8 cellular contexts compared by ENCODE assay signal in the genomic region with DNA sequence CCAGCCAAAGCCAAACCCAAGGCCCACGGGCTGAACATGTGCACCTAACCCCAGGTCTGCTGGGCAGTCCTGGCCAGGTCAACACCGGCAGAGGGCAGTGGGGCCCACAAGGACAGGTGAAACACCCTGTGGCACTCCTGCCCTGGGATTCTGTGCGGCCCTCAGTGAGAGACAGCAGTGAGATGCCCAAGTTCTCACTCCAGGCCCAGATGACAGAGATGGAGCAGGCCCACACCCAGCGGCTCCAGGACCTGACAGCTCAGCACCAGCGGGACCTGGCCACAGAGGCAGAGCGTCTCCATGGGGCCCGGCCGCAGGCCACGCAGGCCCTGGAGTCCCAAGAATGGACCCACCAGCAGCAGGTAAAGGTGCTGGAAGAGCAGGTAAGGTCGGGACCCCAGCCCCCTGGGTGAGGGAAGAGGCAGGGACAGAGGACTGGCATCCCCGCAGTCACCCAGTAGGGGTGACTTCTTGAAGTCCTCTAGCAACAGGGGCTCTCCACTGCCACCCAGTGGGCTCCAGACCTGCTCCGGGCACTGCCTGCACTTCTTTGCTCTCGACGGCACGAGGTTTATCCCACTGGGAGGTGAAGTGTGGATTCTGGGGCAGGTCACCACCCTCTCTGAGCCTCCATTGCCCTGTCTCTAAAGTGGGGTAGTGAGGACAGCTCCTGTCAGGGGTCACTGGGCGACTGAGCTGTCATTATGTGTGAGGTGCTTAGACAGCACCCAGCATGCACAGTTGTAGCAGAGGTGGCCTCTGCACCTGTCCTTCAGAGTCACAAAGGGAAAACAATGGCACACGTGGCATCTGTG. TPM values are rescaled to one million over a fixed set of nuclear protein-coding genes. Genes with fewer than 3 reads are reported as not detected.
DNase-seq lines count a peak whose midpoint lies in the region; ATAC-seq and TF ChIP-seq lines count a peak whose summit lies in the region.

No MANE protein-coding gene starts in this region.

- intact Hi-C loops in MCF 10A (cut with micrococcal nuclease) (loop anchor here (2.0 kb wide), 1 partner anchor 77 kb away; no protein-coding TSS in a partner anchor), mammary epithelial cell (cut with micrococcal nuclease) (no loop called here), left ventricle myocardium superior (cut with micrococcal nuclease) (no loop called here)

- dilution Hi-C loops in mammary epithelial cell (cut with HindIII; ENCODE audit: low sequenced_read_pairs) = no loop called here

- H4K20me1 ChIP-seq in mammary epithelial cell (ENCODE audit: insufficient read depth, low read length) (no peaks in the 10 kb centered on the region), SK-N-SH (ENCODE audit: insufficient read depth) (no peaks in the 10 kb centered on the region)

- no peaks in the 10 kb centered on the region for H3K9me3 ChIP-seq in mammary epithelial cell (replicated peaks; ENCODE audit: insufficient read depth, low read length)
- no peaks in the 10 kb centered on the region for H3K9me3 ChIP-seq in SK-N-SH

- H3F3A ChIP-seq in SK-N-SH (replicated peaks; ENCODE audit: insufficient read depth) = no peaks in the 10 kb centered on the region

- H3K27ac Mint-ChIP-seq in MCF 10A (ENCODE audit: low read depth, unreplicated experiment) = no peak overlapping the region

- DNase-seq in MCF 10A (ENCODE audit: unreplicated experiment) (peak; percentile 60), mammary epithelial cell (no peak), SK-N-SH (no peak), left ventricle myocardium superior (peak; percentile 61), retina (no peak)
- DNase-seq in stimulated activated CD4-positive, alpha-beta T cell treated with anti-CD3 and anti-CD28 coated beads, Interleukin-4, amount 100 ng/mL, for 1 hour = no peak

- POLR2A ChIA-PET in MCF 10A (lab: Yijun Ruan, JAX) (no interaction called here), SK-N-SH (lab: Yijun Ruan, JAX) (no interaction called here)

- no peaks in the 10 kb centered on the region for H3K9me2 ChIP-seq in SK-N-SH

- no peaks in the 10 kb centered on the region for H3K36me3 Mint-ChIP-seq in MCF 10A (ENCODE audit: insufficient read depth, unreplicated experiment)

- H3K79me2 ChIP-seq in mammary epithelial cell (ENCODE audit: insufficient read depth, low read length) (no peaks in the 10 kb centered on the region), SK-N-SH (ENCODE audit: insufficient read depth) (no peaks in the 10 kb centered on the region)

- H3K27ac ChIP-seq in mammary epithelial cell (ENCODE audit: insufficient read depth, low read depth, low read length) (no peak overlapping the region), SK-N-SH (ENCODE audit: low read depth in 2 of 2, low read length in 1 of 2) (no peak overlapping the region)

- H3K4me3 ChIP-seq in mammary epithelial cell (replicated peaks in 1 of 3; ENCODE audit: insufficient read depth in 1 of 3, low read depth in 2 of 3, low read length in 3 of 3) (no peak overlapping the region), SK-N-SH (ENCODE audit: low read depth in 2 of 2, low read length in 1 of 2) (no peak overlapping the region)

- BruUV-seq in MCF 10A (replicated peaks; lab: Mats Ljungman, UMichigan) = no TSS peak
- no TSS peak for BruUV-seq in mammary epithelial cell (replicated peaks; lab: Mats Ljungman, UMichigan)

- H3K4me1 ChIP-seq in mammary epithelial cell (ENCODE audit: insufficient read depth, low read length) = peaks cover 17% of the 10 kb centered on the region
- H3K4me1 ChIP-seq in SK-N-SH (ENCODE audit: control insufficient read depth in 1 of 2, insufficient read depth in 2 of 2, low read depth in 1 of 2, low read length in 1 of 2) = peaks cover 0 to 5% of the 10 kb centered on the region in 2 experiments; a peak in 2 of 4 replicates

- H3K9me3 Mint-ChIP-seq in MCF 10A (ENCODE audit: unreplicated experiment) = no peaks in the 10 kb centered on the region

- H3K9ac ChIP-seq in mammary epithelial cell (ENCODE audit: insufficient read depth, low read length) (no peak overlapping the region), SK-N-SH (no peak overlapping the region)

- in situ Hi-C loops in mammary epithelial cell (cut with MboI; ENCODE audit: low sequenced_read_pairs in 2 of 2) = no loop called here

- peak; percentile 41 for TF ChIP-seq RAD21 in SK-N-SH (IDR thresholded peaks at IDR 0.05; ENCODE audit: low read length)

- no peak overlapping the region for H3K4me3 Mint-ChIP-seq in MCF 10A (ENCODE audit: unreplicated experiment)

- no peaks in the 10 kb centered on the region for H3K27me3 Mint-ChIP-seq in MCF 10A (ENCODE audit: insufficient read depth, unreplicated experiment)

- H3K27me3 ChIP-seq in mammary epithelial cell (ENCODE audit: insufficient read depth, low read length) (no peaks in the 10 kb centered on the region), SK-N-SH (ENCODE audit: insufficient read depth) (no peaks in the 10 kb centered on the region)

- H3K4me2 ChIP-seq in mammary epithelial cell (ENCODE audit: insufficient read depth, low read depth, low read length) (no peak overlapping the region), SK-N-SH (no peak overlapping the region)

- ATAC-seq in left ventricle myocardium superior (no peak), HG03159 (IDR thresholded peaks at IDR 0.05; ENCODE audit: unreplicated experiment) (no peak), GM19395 (IDR thresholded peaks at IDR 0.05; ENCODE audit: unreplicated experiment) (no peak)

- H2AFZ ChIP-seq in mammary epithelial cell (ENCODE audit: low read depth, low read length) (no peak overlapping the region), SK-N-SH (ENCODE audit: low read depth) (no peak overlapping the region)

- TF ChIP-seq CTCF in MCF 10A (IDR thresholded peaks at IDR 0.05; ENCODE audit: unreplicated experiment) = peak; percentile 44
- peak in 1 of 2 donors; percentile 44 for TF ChIP-seq CTCF in mammary epithelial cell (conservative IDR thresholded peaks at IDR 0.05 in 1 of 2, IDR thresholded peaks at IDR 0.05 in 1 of 2; ENCODE audit: extremely low read depth in 1 of 2, insufficient read depth in 1 of 2, low read depth in 1 of 2, low read length in 2 of 2)
- peak; percentile 47 for TF ChIP-seq CTCF in SK-N-SH (IDR thresholded peaks at IDR 0.05)

- H3K4me1 Mint-ChIP-seq in MCF 10A (ENCODE audit: insufficient read depth, unreplicated experiment) = peaks cover 31% of the 10 kb centered on the region

- TF ChIP-seq EP300 in SK-N-SH (IDR thresholded peaks at IDR 0.05; ENCODE audit: borderline replicate concordance in 1 of 2, low read depth in 1 of 2, low read length in 1 of 2) = no peak

- CTCF ChIA-PET in MCF 10A (lab: Yijun Ruan, JAX) = interaction anchor here (0.6 to 1.0 kb wide), 5 partner anchors 11 to 478 kb away, joined by 3 to 4 read pairs (median 3); no protein-coding TSS in a partner anchor
- CTCF ChIA-PET in mammary epithelial cell (lab: Charles Lee; ENCODE audit: low non-redundant PET) = no interaction called here
- CTCF ChIA-PET in SK-N-SH (lab: Yijun Ruan, JAX) = no interaction called here

- no peaks in the 10 kb centered on the region for H3K36me3 ChIP-seq in mammary epithelial cell (ENCODE audit: insufficient read depth, low read length)
- H3K36me3 ChIP-seq in SK-N-SH (replicated peaks in 1 of 2; ENCODE audit: control insufficient read depth in 1 of 2, insufficient read depth in 2 of 2, low read length in 1 of 2) = no peaks in the 10 kb centered on the region

- 95% methylated on average over 10 of the region's 17 CpGs for WGBS in mammary epithelial cell (ENCODE audit: low coverage, missing lambda C conversion rate)
- 65% methylated on average over 11 of the region's 17 CpGs for WGBS in SK-N-SH (ENCODE audit: low lambda C conversion rate)

TF ChIP-seq in SK-N-SH, 30 proteins besides CTCF, POLR2A, EP300 and RAD21:
- TF ChIP-seq, protein P1, sequence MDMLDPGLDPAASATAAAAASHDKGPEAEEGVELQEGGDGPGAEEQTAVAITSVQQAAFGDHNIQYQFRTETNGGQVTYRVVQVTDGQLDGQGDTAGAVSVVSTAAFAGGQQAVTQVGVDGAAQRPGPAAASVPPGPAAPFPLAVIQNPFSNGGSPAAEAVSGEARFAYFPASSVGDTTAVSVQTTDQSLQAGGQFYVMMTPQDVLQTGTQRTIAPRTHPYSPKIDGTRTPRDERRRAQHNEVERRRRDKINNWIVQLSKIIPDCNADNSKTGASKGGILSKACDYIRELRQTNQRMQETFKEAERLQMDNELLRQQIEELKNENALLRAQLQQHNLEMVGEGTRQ (IDR thresholded peaks at IDR 0.05; ENCODE audit: borderline replicate concordance, low read depth, low read length) = no peak
- TF ChIP-seq SMC3 (IDR thresholded peaks at IDR 0.05; ENCODE audit: low read depth, low read length) = peak; percentile 39

RNA-seq across cellular contexts. Expression of a gene that starts 8.8 kb away (rescaled TPM):
- total RNA-seq in MCF 10A (2022) = 18.0 and 22.0 TPM in 2 replicates
- total RNA-seq in mammary epithelial cell = 1 to 10 TPM in 1 of 2 donors, under 1 TPM in 1; 0.64 to 3.7 TPM
- 0.46 TPM for polyA plus RNA-seq in mammary epithelial cell
- polyA minus RNA-seq in mammary epithelial cell = 0.83 TPM
- 0.03 TPM in 2 replicates for polyA plus RNA-seq in SK-N-SH (2012; rRNA removed)
- 0.05 and 0.09 TPM in 2 replicates for polyA plus RNA-seq in SK-N-SH (2012; cell fraction: cytosol; rRNA removed)
- 0.12 and 0.26 TPM in 2 replicates for polyA plus RNA-seq in SK-N-SH (2012; cell fraction: nucleus; rRNA removed)
- 7.4 TPM for total RNA-seq in left ventricle myocardium superior

Comparison
In these comparisons a context has a peak if more than half of its experiments do, and no peak if none do; other contexts are left out.
1. DNase-seq: peak in MCF 10A (single experiment) and left ventricle myocardium superior (single experiment); none in mammary epithelial cell (single experiment), SK-N-SH (single experiment), stimulated activated CD4-positive, alpha-beta T cell treated with anti-CD3 and anti-CD28 coated beads, Interleukin-4, amount 100 ng/mL, for 1 hour (single experiment) and retina (single experiment).